ENCODE assay signal across 20 cellular contexts in genomic region chr7:158611541-158611940, GRCh38.
"Had no signal": no experiment of that assay in that cellular context is flagged by ENCODE, and none has a peak within 500 bp of the region (broad histone marks: within the 10 kb centered on the region; RNA-seq: fewer than 3 reads in every experiment).

No MANE protein-coding gene starts in this region.

- H3K27ac Mint-ChIP-seq: activated CD4-positive, alpha-beta memory T cell treated with anti-CD3 and anti-CD28 coated beads, Interleukin-2, amount 10 ng/mL, durations not matched to agents 7 days and 5 days; activated naive CD4-positive, alpha-beta T cell treated with anti-CD3 and anti-CD28 coated beads, Interleukin-2, amount 50 U/mL, for 24 hours; memory B cell; nephron; T-helper 1 cell treated with Interleukin-12 subunit alpha and Interleukin-12 subunit beta and Interleukin-4 antibody, amounts not matched to agents 30 μg/mL and 1 μg/mL, for 36 hours had no signal

- H3K4me1 ChIP-seq: breast epithelium, esophagus muscularis mucosa, gastrocnemius medialis, pancreas, psoas muscle, upper lobe of left lung had no signal

- H3K36me3 Mint-ChIP-seq: activated naive CD4-positive, alpha-beta T cell treated with anti-CD3 and anti-CD28 coated beads, Interleukin-2, amount 50 U/mL, for 24 hours had no signal

- H3K36me3 ChIP-seq: breast epithelium, gastrocnemius medialis, pancreas, upper lobe of left lung had no signal

- H3K9me3 Mint-ChIP-seq: activated CD4-positive, alpha-beta memory T cell treated with anti-CD3 and anti-CD28 coated beads, Interleukin-2, amount 10 ng/mL, durations not matched to agents 7 days and 5 days; activated naive CD4-positive, alpha-beta T cell treated with anti-CD3 and anti-CD28 coated beads, Interleukin-2, amount 50 U/mL, for 24 hours; memory B cell; nephron; T-helper 1 cell treated with Interleukin-12 subunit alpha and Interleukin-12 subunit beta and Interleukin-4 antibody, amounts not matched to agents 30 μg/mL and 1 μg/mL, for 36 hours had no signal

- DNase-seq: activated CD4-positive, alpha-beta memory T cell treated with anti-CD3 and anti-CD28 coated beads, Interleukin-2, amount 10 ng/mL, durations not matched to agents 7 days and 5 days; activated effector memory CD4-positive, alpha-beta T cell treated with Interleukin-2 at 50 U/mL for 16 hours; cerebellar nuclear complex; gastrocnemius medialis; left cardiac atrium; pancreas; psoas muscle; right cardiac atrium; stimulated activated CD4-positive, alpha-beta T cell treated with anti-CD3 and anti-CD28 coated beads, Interleukin-4, amount 100 ng/mL, for 24 hours; stimulated activated naive CD8-positive, alpha-beta T cell treated with anti-CD3 and anti-CD28 coated beads, Interleukin-15, Interleukin-2, amounts not matched to agents 100 U/mL and 50 U/mL, for 24 hours; upper lobe of left lung had no signal

- H3K9me3 ChIP-seq: breast epithelium, esophagus muscularis mucosa, gastrocnemius medialis, neutrophil, pancreas, psoas muscle, upper lobe of left lung had no signal

- H3K27ac ChIP-seq: breast epithelium, coronary artery, esophagus muscularis mucosa, gastrocnemius medialis, neutrophil, pancreas, psoas muscle, upper lobe of left lung had no signal

- H3K27me3 Mint-ChIP-seq: activated CD4-positive, alpha-beta memory T cell treated with anti-CD3 and anti-CD28 coated beads, Interleukin-2, amount 10 ng/mL, durations not matched to agents 7 days and 5 days; activated naive CD4-positive, alpha-beta T cell treated with anti-CD3 and anti-CD28 coated beads, Interleukin-2, amount 50 U/mL, for 24 hours; memory B cell had no signal

- H3K4me3 Mint-ChIP-seq: activated CD4-positive, alpha-beta memory T cell treated with anti-CD3 and anti-CD28 coated beads, Interleukin-2, amount 10 ng/mL, durations not matched to agents 7 days and 5 days; activated naive CD4-positive, alpha-beta T cell treated with anti-CD3 and anti-CD28 coated beads, Interleukin-2, amount 50 U/mL, for 24 hours; memory B cell; nephron; T-helper 1 cell treated with Interleukin-12 subunit alpha and Interleukin-12 subunit beta and Interleukin-4 antibody, amounts not matched to agents 30 μg/mL and 1 μg/mL, for 36 hours had no signal

- ATAC-seq: activated CD4-positive, CD25-positive, alpha-beta regulatory T cell treated with anti-CD3 and anti-CD28 coated beads, Interleukin-2, amount 50 U/mL, for 24 hours; gastrocnemius medialis; left cardiac atrium; pancreas; psoas muscle; right cardiac atrium; stimulated activated naive CD8-positive, alpha-beta T cell treated with anti-CD3 and anti-CD28 coated beads, Interleukin-15, Interleukin-2, amounts not matched to agents 100 U/mL and 50 U/mL, for 24 hours had no signal

- H3K27me3 ChIP-seq: breast epithelium, esophagus muscularis mucosa, gastrocnemius medialis, neutrophil, pancreas, upper lobe of left lung had no signal

- H3K4me3 ChIP-seq: breast epithelium, coronary artery, esophagus muscularis mucosa, gastrocnemius medialis, pancreas, psoas muscle, upper lobe of left lung had no signal

- H3K4me1 Mint-ChIP-seq: nephron had no signal
